ENCODE assay signal across 14 cellular contexts in the genomic region with DNA sequence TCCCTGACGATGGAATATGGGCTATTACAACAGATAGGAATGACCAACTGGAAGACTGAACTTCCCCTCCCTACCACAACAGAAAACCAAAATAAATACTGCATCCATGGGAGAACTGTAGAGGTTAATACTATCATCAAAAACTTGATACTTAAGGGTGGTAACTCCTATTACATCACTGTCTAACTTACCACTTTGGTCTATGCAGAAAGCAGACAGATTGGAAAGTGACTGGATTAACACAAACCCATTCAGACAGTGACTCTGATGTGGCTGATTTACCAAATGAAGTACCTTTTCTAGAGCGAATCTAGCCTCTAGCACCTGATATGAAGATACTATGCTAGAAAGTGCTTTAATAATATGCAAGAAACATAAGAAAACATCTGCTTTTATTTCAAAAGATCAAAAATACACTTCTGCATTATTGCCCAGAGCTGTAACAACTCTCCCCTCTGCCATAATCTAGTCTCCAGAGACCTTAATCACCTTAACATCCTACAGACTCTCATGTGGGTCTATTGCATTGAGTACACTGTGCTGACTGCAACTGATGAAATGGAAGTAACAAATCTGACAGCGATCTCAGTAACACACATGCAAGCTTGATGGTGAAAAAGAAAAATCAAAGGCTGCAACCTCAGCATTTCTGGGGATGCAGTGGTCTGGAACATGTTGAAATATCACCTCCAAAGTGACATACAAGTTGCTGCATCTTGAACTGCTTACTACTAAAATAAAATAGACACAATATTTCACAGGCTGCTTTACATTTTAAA.
DNase-seq lines count a peak whose midpoint lies in the region; FAIRE-seq lines count a peak whose summit lies in the region.
"Had no signal": no experiment of that assay in that cellular context is flagged by ENCODE, and none has a peak within 500 bp of the region (broad histone marks: within the 10 kb centered on the region; RNA-seq: fewer than 3 reads in every experiment).

No MANE protein-coding gene starts in this region.

- H3K4me1 ChIP-seq in SJCRH30 (no peaks in the 10 kb centered on the region), mesendoderm (ENCODE audit: control insufficient read depth, low read depth, low read length) (no peaks in the 10 kb centered on the region), small intestine (ENCODE audit: control insufficient read depth in 2 of 2, insufficient read depth in 1 of 2, low read depth in 1 of 2, low read length in 1 of 2) (no peaks in the 10 kb centered on the region)
- H3K4me1 ChIP-seq: BE2C had no signal

- no peak overlapping the region for H3K9ac ChIP-seq in mesendoderm (ENCODE audit: low read length)

- H3K79me2 ChIP-seq in mesendoderm (ENCODE audit: control insufficient read depth, insufficient read depth, low read length) = no peaks in the 10 kb centered on the region

- no peaks in the 10 kb centered on the region for H3K9me3 Mint-ChIP-seq in immature natural killer cell

- H3K36me3 ChIP-seq in SJCRH30 (no peaks in the 10 kb centered on the region), mesendoderm (ENCODE audit: control insufficient read depth, insufficient read depth, low read length) (no peaks in the 10 kb centered on the region), small intestine (ENCODE audit: control insufficient read depth in 2 of 2, insufficient read depth in 2 of 2, low read length in 2 of 2) (no peaks in the 10 kb centered on the region)
- H3K36me3 ChIP-seq: BE2C had no signal

- FAIRE-seq in urothelium cell line (lab: Jason Lieb, UNC) (peak; percentile 9), small intestine (lab: Jason Lieb, UNC) (no peak)

- peaks cover 52 to 56% of the 10 kb centered on the region in 2 donors for H3K4me1 Mint-ChIP-seq in immature natural killer cell
- H3K4me1 Mint-ChIP-seq: CD4-positive, alpha-beta memory T cell had no signal

- H2AK5ac ChIP-seq in mesendoderm (ENCODE audit: low read length) = no peak overlapping the region

- peak overlapping the region in 5 of 6 donors; percentile 21 to 80 (median 50) for H3K27ac Mint-ChIP-seq in immature natural killer cell
- H3K27ac Mint-ChIP-seq: CD4-positive, alpha-beta memory T cell; GM23338 had no signal

- H2BK5ac ChIP-seq in mesendoderm (ENCODE audit: low read length) = no peak overlapping the region

- H3K9me3 ChIP-seq in SJCRH30 (replicated peaks) (no peaks in the 10 kb centered on the region), small intestine (ENCODE audit: control insufficient read depth, low read depth) (no peaks in the 10 kb centered on the region)
- H3K9me3 ChIP-seq: BE2C had no signal

- peak overlapping the region; percentile 49 to 85 (median 65) for H3K4me3 Mint-ChIP-seq in immature natural killer cell
- H3K4me3 Mint-ChIP-seq: CD4-positive, alpha-beta memory T cell; GM23338 had no signal

- H3K4ac ChIP-seq in mesendoderm (ENCODE audit: low read depth, low read length) = no peak overlapping the region

- H3K79me1 ChIP-seq in mesendoderm (ENCODE audit: low read length) = no peaks in the 10 kb centered on the region

- H4K8ac ChIP-seq in mesendoderm (ENCODE audit: low read depth, low read length) = no peak overlapping the region

- H3K23ac ChIP-seq in mesendoderm (ENCODE audit: low read length) = no peak overlapping the region

- no peak overlapping the region for H4K5ac ChIP-seq in mesendoderm (ENCODE audit: low read length)

- H3K4me3 ChIP-seq in SJCRH30 (no peak overlapping the region), mesendoderm (ENCODE audit: low read length) (no peak overlapping the region), small intestine (ENCODE audit: low read depth in 1 of 2, low read length in 2 of 2) (no peak overlapping the region)
- H3K4me3 ChIP-seq: GM23338 had no signal

- no peak overlapping the region for H3K4me2 ChIP-seq in mesendoderm (ENCODE audit: low read length)
- H3K4me2 ChIP-seq: GM23338 had no signal

- H3K18ac ChIP-seq in mesendoderm (ENCODE audit: low read length) = no peak overlapping the region

- DNase-seq in D341Med (ENCODE audit: low spot score) (peak; percentile 58), NCI-H82 (lab: John Stamatoyannopoulos, UW) (peak; percentile 90), immature natural killer cell (peak in 1 of 3 donors; percentile 4), urothelium cell line (ENCODE audit: low spot score) (no peak), SJCRH30 (no peak), mesendoderm (no peak), small intestine (no peak)
- DNase-seq: BE2C; CD4-positive, alpha-beta memory T cell; DND-41; GDM1; H7 had no signal

- peaks cover 0 to 4% (median 0%) of the 10 kb centered on the region in 3 donors for H3K36me3 Mint-ChIP-seq in immature natural killer cell
- H3K36me3 Mint-ChIP-seq: CD4-positive, alpha-beta memory T cell had no signal

- no peaks in the 10 kb centered on the region for H3K27me3 Mint-ChIP-seq in immature natural killer cell (ENCODE audit: low read depth in 3 of 3)

- no peak overlapping the region for H2BK120ac ChIP-seq in mesendoderm (ENCODE audit: low read depth, low read length)

- H3K56ac ChIP-seq in mesendoderm (ENCODE audit: low read length) = no peak overlapping the region

- no CpG with 5 or more reads among the region's 3 CpGs for WGBS in mesendoderm (ENCODE audit: extremely low coverage, insufficient coverage, low lambda C conversion rate)
- 86 to 93% (median 88%) methylated on average over 3 of the region's 3 CpGs for whole genome bisulfite sequencing in small intestine, 3 donors

- H3K27ac ChIP-seq in SJCRH30 = no peak overlapping the region
- H3K27ac ChIP-seq in mesendoderm (ENCODE audit: low read depth, low read length) = no peak overlapping the region
- H3K27ac ChIP-seq in small intestine (ENCODE audit: low read depth in 1 of 2, low read length in 1 of 2) = no peak overlapping the region
- H3K27ac ChIP-seq: C4-2B had no signal

- H3K27me3 ChIP-seq in SJCRH30 (no peaks in the 10 kb centered on the region), mesendoderm (ENCODE audit: insufficient read depth, low read length, poor library complexity) (no peaks in the 10 kb centered on the region), small intestine (ENCODE audit: control insufficient read depth in 2 of 2, insufficient read depth in 2 of 2, low read length in 2 of 2) (no peaks in the 10 kb centered on the region)

- no peak overlapping the region for H2BK15ac ChIP-seq in mesendoderm (replicated peaks; ENCODE audit: low read depth)

Comparison
In these comparisons a context has a peak if more than half of its experiments do, and no peak if none do; other contexts are left out.
1. DNase-seq: peak in D341Med (single experiment) and NCI-H82 (single experiment); none in urothelium cell line (single experiment), SJCRH30 (0 of 2), mesendoderm (single experiment) and small intestine (single experiment).